ENCODE assay signal across 16 cellular contexts in genomic region chr22:47158457-47158856, GRCh38.
DNase-seq lines count a peak whose midpoint lies in the region; ATAC-seq and TF ChIP-seq lines count a peak whose summit lies in the region.
"Had no signal": no experiment of that assay in that cellular context is flagged by ENCODE, and none has a peak within 500 bp of the region (broad histone marks: within the 10 kb centered on the region; RNA-seq: fewer than 3 reads in every experiment).

No MANE protein-coding gene starts in this region.

- no peaks in the 10 kb centered on the region for H3K27me3 ChIP-seq in spleen (replicated peaks in 1 of 7)
- H3K27me3 ChIP-seq: BE2C had no signal

- no peaks in the 10 kb centered on the region for H3K36me3 Mint-ChIP-seq in endothelial cell (ENCODE audit: low read depth, unreplicated experiment)

- no peak overlapping the region for H3K4me3 Mint-ChIP-seq in endothelial cell (ENCODE audit: unreplicated experiment)
- H3K4me3 Mint-ChIP-seq: CD8-positive, alpha-beta T cell; H9; IgD-negative memory B cell had no signal

- ATAC-seq in left ventricle myocardium superior: no peak
- no peak for ATAC-seq in esophagus mucosa
- ATAC-seq: CD8-positive, alpha-beta T cell had no signal

- WGBS in spleen, 5 donors: 90 to 94% (median 92%) methylated on average over 6 to 11 of the region's 11 CpGs

- TF ChIP-seq CTCF in endothelial cell (IDR thresholded peaks at IDR 0.05; ENCODE audit: unreplicated experiment): no peak
- no peak for TF ChIP-seq CTCF in spleen (IDR thresholded peaks at IDR 0.05 in 8 of 11, conservative IDR thresholded peaks at IDR 0.05 in 3 of 11)
- no peak for TF ChIP-seq CTCF in coronary artery (IDR thresholded peaks at IDR 0.05)

- no peak for TF ChIP-seq EP300 in Ishikawa (IDR thresholded peaks at IDR 0.05; ENCODE audit: borderline replicate concordance)

- H3K27me3 Mint-ChIP-seq in endothelial cell (ENCODE audit: unreplicated experiment): peaks cover 6% of the 10 kb centered on the region
- H3K27me3 Mint-ChIP-seq: IgD-negative memory B cell had no signal

- no peak overlapping the region for H3K27ac ChIP-seq in spleen
- H3K27ac ChIP-seq in coronary artery: no peak overlapping the region
- H3K27ac ChIP-seq: C4-2B, GM23248 had no signal

- H3K27ac Mint-ChIP-seq in endothelial cell (ENCODE audit: unreplicated experiment): peak overlapping the region; percentile 31
- H3K27ac Mint-ChIP-seq: CD8-positive, alpha-beta T cell; H9; IgD-negative memory B cell had no signal

- TF ChIP-seq POLR2A in spleen (IDR thresholded peaks at IDR 0.05): no peak

- no peak overlapping the region for H3K4me3 ChIP-seq in spleen
- no peak overlapping the region for H3K4me3 ChIP-seq in coronary artery
- H3K4me3 ChIP-seq: GM23248 had no signal

- TF ChIP-seq RAD21 in Ishikawa (IDR thresholded peaks at IDR 0.05; ENCODE audit: low read depth): no peak

- DNase-seq in left ventricle myocardium superior (peak; percentile 12), cardiac septum (ENCODE audit: low spot score) (no peak), endothelial cell (ENCODE audit: low spot score) (no peak), spleen (peak; percentile 41), coronary artery (ENCODE audit: low spot score) (no peak)
- DNase-seq: BE2C; CD8-positive, alpha-beta T cell; COR-L47; DMS153; GF-D8; GM23248; H9 had no signal

- H3K9me3 ChIP-seq in spleen: no peaks in the 10 kb centered on the region
- H3K9me3 ChIP-seq: BE2C had no signal

- H3K4me1 Mint-ChIP-seq in endothelial cell (ENCODE audit: unreplicated experiment): peaks cover 4% of the 10 kb centered on the region

- H3K9me3 Mint-ChIP-seq in endothelial cell (ENCODE audit: unreplicated experiment): peaks cover 4% of the 10 kb centered on the region
- H3K9me3 Mint-ChIP-seq: CD8-positive, alpha-beta T cell; H9; IgD-negative memory B cell had no signal

- H3K36me3 ChIP-seq in spleen: peaks cover 0 to 67% (median 5%) of the 10 kb centered on the region in 6 donors
- H3K36me3 ChIP-seq: BE2C had no signal

- intact Hi-C loops in left ventricle myocardium superior (cut with micrococcal nuclease) (no loop called here), cardiac septum (cut with DNase I) (no loop called here), spleen (cut with DNase I; ENCODE audit: low total_unique reads) (no loop called here)

- H3K4me1 ChIP-seq in spleen: peaks cover 0 to 20% (median 6%) of the 10 kb centered on the region in 6 donors
- H3K4me1 ChIP-seq: BE2C had no signal

TF ChIP-seq in Ishikawa, 13 proteins besides CTCF, POLR2A, EP300 and RAD21:
- TF ChIP-seq YY1 (IDR thresholded peaks at IDR 0.05; ENCODE audit: low read depth): no peak
- peak; percentile 39; the same call in 1 of the 2 replicates for TF ChIP-seq EGR1 (IDR thresholded peaks at IDR 0.05)

Comparison
In these comparisons a context has a peak if more than half of its experiments do, and no peak if none do; other contexts are left out.
1. DNase-seq: peak in left ventricle myocardium superior (single experiment) and spleen (single experiment); none in cardiac septum (single experiment), endothelial cell (single experiment) and coronary artery (single experiment).